ENCODE assay signal across 16 cellular contexts in genomic region chr1:229133734-229134265, GRCh38.
DNase-seq lines count a peak whose midpoint lies in the region; ATAC-seq and TF ChIP-seq lines count a peak whose summit lies in the region.
"Had no signal": no experiment of that assay in that cellular context is flagged by ENCODE, and none has a peak within 500 bp of the region (broad histone marks: within the 10 kb centered on the region; RNA-seq: fewer than 3 reads in every experiment).

No MANE protein-coding gene starts in this region.

- no peaks in the 10 kb centered on the region for H3K27me3 ChIP-seq in WERI-Rb-1 (ENCODE audit: insufficient read depth, low read depth, severe bottlenecking)

- H3K27ac Mint-ChIP-seq in stimulated activated naive CD8-positive, alpha-beta T cell treated with anti-CD3 and anti-CD28 coated beads, Interleukin-15, amount 100 ng/mL, for 72 hours, result peak overlapping the region in 1 of 2 donors; percentile 9
- peak overlapping the region; percentile 98 for H3K27ac Mint-ChIP-seq in Calu3 (ENCODE audit: unreplicated experiment)
- H3K27ac Mint-ChIP-seq in dendritic cell treated with granulocyte-macrophage colony-stimulating factor and Interleukin-4, amounts not matched to agents 40 ng/mL and 50 ng/mL, for 4 days, result peak overlapping the region; percentile 16
- peak overlapping the region; percentile 72 for H3K27ac Mint-ChIP-seq in stimulated activated naive B cell treated with anti-CD40 and anti-IgM and Interleukin-4, amounts not matched to agents 10 μg/mL and 1 μg/mL and 100 μg/mL, for 72 hours
- H3K27ac Mint-ChIP-seq: CD4-positive, alpha-beta T cell had no signal

- CTCF ChIA-PET in Calu3 (lab: Charles Lee), result interaction anchor here (1.5 kb wide), 1 partner anchor 95 kb away, joined by 4 read pairs; no protein-coding TSS in a partner anchor

- no peak overlapping the region for H3K4me3 Mint-ChIP-seq in stimulated activated naive CD8-positive, alpha-beta T cell treated with anti-CD3 and anti-CD28 coated beads, Interleukin-15, amount 100 ng/mL, for 72 hours
- no peak overlapping the region for H3K4me3 Mint-ChIP-seq in Calu3 (ENCODE audit: low read depth, unreplicated experiment)
- no peak overlapping the region for H3K4me3 Mint-ChIP-seq in dendritic cell treated with granulocyte-macrophage colony-stimulating factor and Interleukin-4, amounts not matched to agents 40 ng/mL and 50 ng/mL, for 4 days
- H3K4me3 Mint-ChIP-seq in stimulated activated naive B cell treated with anti-CD40 and anti-IgM and Interleukin-4, amounts not matched to agents 10 μg/mL and 1 μg/mL and 100 μg/mL, for 72 hours, result peak overlapping the region in 1 of 2 donors; percentile 45
- H3K4me3 Mint-ChIP-seq: CD4-positive, alpha-beta T cell; CD8-positive, alpha-beta memory T cell had no signal

- H3K9me3 ChIP-seq in WERI-Rb-1 (ENCODE audit: severe bottlenecking), result no peaks in the 10 kb centered on the region

- peaks cover 19 to 26% of the 10 kb centered on the region in 2 donors for H3K9me3 Mint-ChIP-seq in stimulated activated naive CD8-positive, alpha-beta T cell treated with anti-CD3 and anti-CD28 coated beads, Interleukin-15, amount 100 ng/mL, for 72 hours
- peaks cover 4% of the 10 kb centered on the region for H3K9me3 Mint-ChIP-seq in Calu3 (ENCODE audit: low read depth, unreplicated experiment)
- peaks cover 26% of the 10 kb centered on the region for H3K9me3 Mint-ChIP-seq in dendritic cell treated with granulocyte-macrophage colony-stimulating factor and Interleukin-4, amounts not matched to agents 40 ng/mL and 50 ng/mL, for 4 days
- peaks cover 7 to 14% of the 10 kb centered on the region in 2 donors for H3K9me3 Mint-ChIP-seq in stimulated activated naive B cell treated with anti-CD40 and anti-IgM and Interleukin-4, amounts not matched to agents 10 μg/mL and 1 μg/mL and 100 μg/mL, for 72 hours

- no peak overlapping the region for H3K27ac ChIP-seq in WERI-Rb-1
- H3K27ac ChIP-seq: GM23248 had no signal

- no peak for TF ChIP-seq CTCF in Calu3 (IDR thresholded peaks at IDR 0.05; ENCODE audit: unreplicated experiment)
- TF ChIP-seq CTCF in GM10266 (IDR thresholded peaks at IDR 0.05; ENCODE audit: control insufficient read depth, insufficient read depth, low read depth, missing control alignments), result no peak
- no peak for TF ChIP-seq CTCF in WERI-Rb-1 (IDR thresholded peaks at IDR 0.05; ENCODE audit: low read depth, low read length)

- H3K27me3 Mint-ChIP-seq in stimulated activated naive CD8-positive, alpha-beta T cell treated with anti-CD3 and anti-CD28 coated beads, Interleukin-15, amount 100 ng/mL, for 72 hours, result no peaks in the 10 kb centered on the region
- no peaks in the 10 kb centered on the region for H3K27me3 Mint-ChIP-seq in Calu3 (ENCODE audit: unreplicated experiment)
- peaks cover 23% of the 10 kb centered on the region for H3K27me3 Mint-ChIP-seq in dendritic cell treated with granulocyte-macrophage colony-stimulating factor and Interleukin-4, amounts not matched to agents 40 ng/mL and 50 ng/mL, for 4 days
- peaks cover 20 to 21% of the 10 kb centered on the region in 2 donors for H3K27me3 Mint-ChIP-seq in stimulated activated naive B cell treated with anti-CD40 and anti-IgM and Interleukin-4, amounts not matched to agents 10 μg/mL and 1 μg/mL and 100 μg/mL, for 72 hours
- H3K27me3 Mint-ChIP-seq: CD4-positive, alpha-beta T cell had no signal

- H3K36me3 Mint-ChIP-seq in Calu3 (ENCODE audit: insufficient read depth, unreplicated experiment), result peaks cover 30% of the 10 kb centered on the region
- H3K36me3 Mint-ChIP-seq in dendritic cell treated with granulocyte-macrophage colony-stimulating factor and Interleukin-4, amounts not matched to agents 40 ng/mL and 50 ng/mL, for 4 days (ENCODE audit: low read depth), result peaks cover 24% of the 10 kb centered on the region
- H3K36me3 Mint-ChIP-seq in stimulated activated naive B cell treated with anti-CD40 and anti-IgM and Interleukin-4, amounts not matched to agents 10 μg/mL and 1 μg/mL and 100 μg/mL, for 72 hours, result peaks cover 15 to 20% of the 10 kb centered on the region in 2 donors

- H3K4me3 ChIP-seq in WERI-Rb-1 (ENCODE audit: low read depth, low read length), result no peak overlapping the region
- H3K4me3 ChIP-seq: GM23248 had no signal

- DNase-seq in stimulated activated naive CD8-positive, alpha-beta T cell treated with anti-CD3 and anti-CD28 coated beads, Interleukin-15, amount 100 ng/mL, for 72 hours, result no peak
- no peak for DNase-seq in stimulated activated naive CD8-positive, alpha-beta T cell treated with anti-CD3 and anti-CD28 coated beads, Interleukin-15, Interleukin-2, amounts not matched to agents 100 U/mL and 50 U/mL, for 24 hours
- DNase-seq in Calu3 (no peak), GM10266 (ENCODE audit: extremely low spot score) (no peak), WERI-Rb-1 (no peak), Kasumi-1 (lab: John Stamatoyannopoulos, UW) (no peak)
- peak; percentile 38 for DNase-seq in stimulated activated naive B cell treated with anti-CD40 and anti-IgM and Interleukin-4, amounts not matched to agents 10 μg/mL and 1 μg/mL and 100 μg/mL, for 72 hours
- DNase-seq: C1 segment of cervical spinal cord; CD4-positive, alpha-beta T cell; CD8-positive, alpha-beta memory T cell; DMS79 treated with DMSO at 0.1 percent for 48 hours; GF-D8; GM23248; H7; HCEC 1CT had no signal

- peaks cover 56% of the 10 kb centered on the region for H3K4me1 Mint-ChIP-seq in stimulated activated naive CD8-positive, alpha-beta T cell treated with anti-CD3 and anti-CD28 coated beads, Interleukin-15, amount 100 ng/mL, for 72 hours
- peaks cover 63% of the 10 kb centered on the region for H3K4me1 Mint-ChIP-seq in Calu3 (ENCODE audit: low read depth, unreplicated experiment)
- H3K4me1 Mint-ChIP-seq in dendritic cell treated with granulocyte-macrophage colony-stimulating factor and Interleukin-4, amounts not matched to agents 40 ng/mL and 50 ng/mL, for 4 days (ENCODE audit: low read depth), result peaks cover 85% of the 10 kb centered on the region
- H3K4me1 Mint-ChIP-seq in stimulated activated naive B cell treated with anti-CD40 and anti-IgM and Interleukin-4, amounts not matched to agents 10 μg/mL and 1 μg/mL and 100 μg/mL, for 72 hours, result peaks cover 31 to 63% of the 10 kb centered on the region in 2 donors

- no TSS peak for BruUV-seq in Calu3 (replicated peaks; lab: Mats Ljungman, UMichigan)

- no peaks in the 10 kb centered on the region for H3K36me3 ChIP-seq in WERI-Rb-1

- ATAC-seq in stimulated activated naive CD8-positive, alpha-beta T cell treated with anti-CD3 and anti-CD28 coated beads, Interleukin-15, amount 100 ng/mL, for 72 hours, result peak; percentile 27
- no peak for ATAC-seq in stimulated activated naive CD8-positive, alpha-beta T cell treated with anti-CD3 and anti-CD28 coated beads, Interleukin-15, Interleukin-2, amounts not matched to agents 100 U/mL and 50 U/mL, for 24 hours
- peak; percentile 70 to 77 for ATAC-seq in stimulated activated naive B cell treated with anti-CD40 and anti-IgM and Interleukin-4, amounts not matched to agents 10 μg/mL and 1 μg/mL and 100 μg/mL, for 72 hours (replicated peaks)

- intact Hi-C loops in Calu3 (cut with micrococcal nuclease; ENCODE audit: unreplicated experiment), result loop anchor here (10.0 kb wide), 2 partner anchors 109 to 299 kb away; no protein-coding TSS in a partner anchor
- intact Hi-C loops in dendritic cell treated with granulocyte-macrophage colony-stimulating factor and Interleukin-4, amounts not matched to agents 40 ng/mL and 50 ng/mL, for 4 days (cut with micrococcal nuclease), result loop anchor here (2.0 kb wide), 1 partner anchor 25 kb away; no protein-coding TSS in a partner anchor
